1 cellular context compared by ENCODE assay signal in genomic region chr9:128103589-128103962, GRCh38.
TF ChIP-seq lines count a peak whose summit lies in the region.

No MANE protein-coding gene starts in this region.

TF ChIP-seq in HCT116, 20 proteins besides CTCF, POLR2A, EP300 and RAD21 (continued from another document):
- TF ChIP-seq TCF7L2 (IDR thresholded peaks at IDR 0.05; ENCODE audit: borderline replicate concordance, extremely low read depth, insufficient read depth, insufficient read length) (no peak), MAX (IDR thresholded peaks at IDR 0.05) (no peak), EZH2phosphoT487 (IDR thresholded peaks at IDR 0.05; ENCODE audit: borderline replicate concordance) (no peak), ELF1 (IDR thresholded peaks at IDR 0.05; ENCODE audit: borderline replicate concordance, low read depth) (no peak), SIN3A (IDR thresholded peaks at IDR 0.05; ENCODE audit: low read depth) (no peak), SRF (IDR thresholded peaks at IDR 0.05; ENCODE audit: low read depth) (no peak), CEBPB (IDR thresholded peaks at IDR 0.05; ENCODE audit: low read depth) (no peak), EZH2 (IDR thresholded peaks at IDR 0.05) (no peak), YY1 (IDR thresholded peaks at IDR 0.05; ENCODE audit: extremely low read depth, insufficient replicate concordance, low read depth, low read length) (no peak), ZBTB33 (IDR thresholded peaks at IDR 0.05; ENCODE audit: extremely low read depth, insufficient replicate concordance, low read length) (no peak), ZFX (IDR thresholded peaks at IDR 0.05) (no peak), POLR2AphosphoS5 (IDR thresholded peaks at IDR 0.05; ENCODE audit: low read depth, low read length) (no peak), CBX3 (IDR thresholded peaks at IDR 0.05; ENCODE audit: low read depth) (no peak), REST (IDR thresholded peaks at IDR 0.05; ENCODE audit: low read depth) (no peak)
TF ChIP-seq in HCT116: peak in this region for 0.
